Comparison of ENCODE assay signal across 16 cellular contexts in genomic region chr6:128479048-128479666, GRCh38. TPM values are rescaled to one million over a fixed set of nuclear protein-coding genes. Genes with fewer than 3 reads are reported as not detected.
A peak's percentile ranks its signal among the peaks of the same experiment; 100 is the strongest.
DNase-seq lines count a peak whose midpoint lies in the region; ATAC-seq and TF ChIP-seq lines count a peak whose summit lies in the region.
"Had no signal": no experiment of that assay in that cellular context is flagged by ENCODE, and none has a peak within 500 bp of the region (broad histone marks: within the 10 kb centered on the region; RNA-seq: fewer than 3 reads in every experiment).

No MANE protein-coding gene starts in this region.

- POLR2A ChIA-PET in T-cell (lab: Charles Lee) = no interaction called here

- H3K36me3 Mint-ChIP-seq in activated T-cell treated with anti-CD3 and anti-CD28 coated beads, Interleukin-2, amount 50 U/mL, for 24 hours (ENCODE audit: low read depth) = no peaks in the 10 kb centered on the region
- H3K36me3 Mint-ChIP-seq in T-cell = no peaks in the 10 kb centered on the region
- no peaks in the 10 kb centered on the region for H3K36me3 Mint-ChIP-seq in endothelial cell (ENCODE audit: low read depth, unreplicated experiment)

- no peak overlapping the region for H3K9ac ChIP-seq in fibroblast of lung (ENCODE audit: insufficient read depth, low read length)

- no peaks in the 10 kb centered on the region for H3K27me3 ChIP-seq in fibroblast of lung (ENCODE audit: control insufficient read depth, insufficient read depth, low read length)

- TF ChIP-seq CTCF in fibroblast of lung (conservative IDR thresholded peaks at IDR 0.05 in 1 of 2, IDR thresholded peaks at IDR 0.05 in 1 of 2; ENCODE audit: low read depth in 1 of 2, low read length in 2 of 2) (no peak), endothelial cell (IDR thresholded peaks at IDR 0.05; ENCODE audit: unreplicated experiment) (no peak)

- H3K4me1 ChIP-seq in fibroblast of lung (ENCODE audit: control insufficient read depth, extremely low read depth, insufficient read depth, low read length) = no peaks in the 10 kb centered on the region

- peak overlapping the region; percentile 46 for H3K4me3 Mint-ChIP-seq in activated T-cell treated with anti-CD3 and anti-CD28 coated beads, Interleukin-2, amount 50 U/mL, for 24 hours
- H3K4me3 Mint-ChIP-seq in T-cell (peak overlapping the region; percentile 73 to 76 (median 76)), endothelial cell (ENCODE audit: unreplicated experiment) (no peak overlapping the region)

- peaks cover 22% of the 10 kb centered on the region for H3K4me1 Mint-ChIP-seq in activated T-cell treated with anti-CD3 and anti-CD28 coated beads, Interleukin-2, amount 50 U/mL, for 24 hours (ENCODE audit: low read depth)
- H3K4me1 Mint-ChIP-seq in T-cell (peaks cover 11 to 17% (median 13%) of the 10 kb centered on the region in 3 donors), endothelial cell (ENCODE audit: unreplicated experiment) (peaks cover 23% of the 10 kb centered on the region)

- H4K20me1 ChIP-seq in fibroblast of lung (ENCODE audit: control insufficient read depth, extremely low read depth, insufficient read depth, low read length) = no peaks in the 10 kb centered on the region

- H3K36me3 ChIP-seq in fibroblast of lung (ENCODE audit: control insufficient read depth, insufficient read depth, low read length) = no peaks in the 10 kb centered on the region

- H3K4me2 ChIP-seq in fibroblast of lung (ENCODE audit: extremely low read depth, insufficient read depth, low read length) = peak overlapping the region; percentile 53

- peak overlapping the region in 1 of 4 experiments; percentile 49 for H3K4me3 ChIP-seq in fibroblast of lung (replicated peaks in 1 of 4; ENCODE audit: control extremely low read depth in 1 of 4, insufficient read depth in 1 of 4, low read depth in 3 of 4, low read length in 4 of 4)

- peaks cover 13% of the 10 kb centered on the region for H3K79me2 ChIP-seq in fibroblast of lung (ENCODE audit: control insufficient read depth, insufficient read depth, low read length)

- no peaks in the 10 kb centered on the region for H3K27me3 Mint-ChIP-seq in activated T-cell treated with anti-CD3 and anti-CD28 coated beads, Interleukin-2, amount 50 U/mL, for 24 hours
- H3K27me3 Mint-ChIP-seq in T-cell = no peaks in the 10 kb centered on the region
- no peaks in the 10 kb centered on the region for H3K27me3 Mint-ChIP-seq in endothelial cell (ENCODE audit: unreplicated experiment)
- H3K27me3 Mint-ChIP-seq: progenitor cell of endocrine pancreas had no signal

- no peaks in the 10 kb centered on the region for H3K9me3 ChIP-seq in fibroblast of lung (ENCODE audit: control insufficient read depth, insufficient read depth, low read depth, low read length)

- no peak overlapping the region for H3K27ac Mint-ChIP-seq in activated T-cell treated with anti-CD3 and anti-CD28 coated beads, Interleukin-2, amount 50 U/mL, for 24 hours
- H3K27ac Mint-ChIP-seq in T-cell (no peak overlapping the region), endothelial cell (ENCODE audit: unreplicated experiment) (no peak overlapping the region)
- H3K27ac Mint-ChIP-seq: progenitor cell of endocrine pancreas had no signal

- no peak for ATAC-seq in T-cell (replicated peaks in 1 of 4)
- no peak for ATAC-seq in HG02759 (IDR thresholded peaks at IDR 0.05; ENCODE audit: unreplicated experiment)

- H3K9me3 Mint-ChIP-seq in activated T-cell treated with anti-CD3 and anti-CD28 coated beads, Interleukin-2, amount 50 U/mL, for 24 hours = no peaks in the 10 kb centered on the region
- no peaks in the 10 kb centered on the region for H3K9me3 Mint-ChIP-seq in T-cell
- H3K9me3 Mint-ChIP-seq in endothelial cell (ENCODE audit: unreplicated experiment) = no peaks in the 10 kb centered on the region

- DNase-seq in activated T-cell treated with anti-CD3 and anti-CD28 coated beads, Interleukin-2, amount 50 U/mL, for 24 hours = no peak
- DNase-seq in activated T-cell treated with anti-CD3 and anti-CD28 coated beads for 4 hours = no peak
- DNase-seq in T-cell = no peak
- no peak for DNase-seq in fibroblast of lung (ENCODE audit: low read depth in 2 of 2)
- no peak for DNase-seq in substantia nigra (lab: John Stamatoyannopoulos, UW)
- DNase-seq in stimulated activated CD4-positive, alpha-beta T cell treated with anti-CD3 and anti-CD28 coated beads, Interleukin-4, amount 100 ng/mL, for 1 hour = no peak
- DNase-seq in endothelial cell (ENCODE audit: low spot score) = no peak
- DNase-seq: activated CD4-positive, CD25-positive, alpha-beta regulatory T cell treated with anti-CD3 and anti-CD28 coated beads, Interleukin-2, amount 50 U/mL, for 72 hours; GDM1; glutamatergic neuron; NCI-H1048; NCI-H524; SIG-M5 had no signal

- CTCF ChIA-PET in T-cell (lab: Charles Lee) = interaction anchor here (0.6 to 1.0 kb wide), 2 partner anchors 20 to 1880 kb away, joined by 3 read pairs; no protein-coding TSS in a partner anchor

- no peak overlapping the region for H3K27ac ChIP-seq in fibroblast of lung (ENCODE audit: insufficient read depth, low read length)
- peak overlapping the region; percentile 88 for H3K27ac ChIP-seq in substantia nigra (ENCODE audit: low read depth, low read length, poor library complexity, severe bottlenecking)
- H3K27ac ChIP-seq: HL-60 had no signal

- no peak overlapping the region for H2AFZ ChIP-seq in fibroblast of lung (ENCODE audit: low read length)

RNA-seq across cellular contexts. Expression of gene PTPRK, which starts 41.2 kb away (rescaled TPM):
- total RNA-seq in T-cell = 10 to 100 TPM in 1 of 5 donors, 1 to 10 TPM in 4; 2.1 to 11.1 (median 7.3) TPM
- 49.8 and 75.5 TPM in 2 replicates for total RNA-seq in fibroblast of lung
- 19.4 and 20.6 TPM in 2 replicates for polyA plus RNA-seq in fibroblast of lung
- 32.3 and 35.4 TPM in 2 replicates for polyA plus RNA-seq in fibroblast of lung (2012)
- 66.1 and 77.3 TPM in 2 replicates for polyA minus RNA-seq in fibroblast of lung (ENCODE audit: low replicate concordance)
- total RNA-seq in endothelial cell (ENCODE audit: unreplicated experiment) = 47.3 TPM
